In genomic region chr21:35430260-35430659, GRCh38 we compare ENCODE assay signal across 10 cellular contexts.
"Had no signal": no experiment of that assay in that cellular context is flagged by ENCODE, and none has a peak within 500 bp of the region (broad histone marks: within the 10 kb centered on the region; RNA-seq: fewer than 3 reads in every experiment).

No MANE protein-coding gene starts in this region.

- H3K4me3 Mint-ChIP-seq: GM23338, H9, HFFc6, IgD-negative memory B cell had no signal

- FAIRE-seq: H1, H54, HepG2 had no signal

- H3K4me3 ChIP-seq: GM23338 had no signal

- H3K27ac Mint-ChIP-seq: GM23338, H9, HFFc6, IgD-negative memory B cell had no signal

- ATAC-seq: GM23338, HepG2 had no signal

- H3K27ac ChIP-seq: HL-60 had no signal

- H3K4me2 ChIP-seq: GM23338 had no signal

- DNase-seq: H9, HCEC 1CT, HFFc6, KG1 had no signal
